In the genomic region with DNA sequence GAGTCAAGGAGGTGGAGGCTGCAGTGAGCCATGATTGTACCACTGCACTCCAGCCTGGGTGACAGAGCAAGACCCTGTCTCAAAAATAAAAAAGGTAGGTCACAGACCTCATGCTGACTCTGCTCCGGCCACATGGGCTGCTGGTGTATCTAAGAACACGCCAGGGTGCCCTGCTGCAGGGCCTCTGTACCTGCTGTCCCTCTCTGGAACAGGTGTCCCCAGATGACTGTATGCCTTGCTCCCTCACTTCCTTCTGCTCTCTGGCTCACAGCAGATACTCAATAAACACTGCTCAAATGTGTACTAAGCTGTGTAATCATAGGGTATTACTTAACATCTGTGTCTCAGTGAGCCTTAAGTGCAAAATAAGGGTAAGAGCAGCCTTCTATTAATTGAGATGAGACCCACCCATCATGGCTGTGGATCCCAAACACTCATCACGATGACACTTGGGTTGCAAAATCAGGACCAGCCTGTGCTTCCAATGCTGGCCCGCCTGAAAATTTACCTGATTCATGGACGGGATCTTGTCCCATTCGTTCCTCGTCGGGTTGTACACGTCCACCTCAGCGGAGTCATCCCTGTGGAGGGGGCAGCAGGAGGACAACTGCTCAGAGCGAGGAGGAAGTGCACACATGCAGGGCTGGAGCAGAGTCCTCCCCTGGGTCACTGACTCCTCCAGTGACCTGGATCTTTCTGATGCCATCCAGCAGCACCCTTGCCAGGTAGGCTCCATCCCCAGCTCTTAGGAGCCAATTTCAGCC, we compare ENCODE assay signal across 18 cellular contexts. TPM values are rescaled to one million over a fixed set of nuclear protein-coding genes. Genes with fewer than 3 reads are reported as not detected.
DNase-seq lines count a peak whose midpoint lies in the region; TF ChIP-seq lines count a peak whose summit lies in the region.
"Had no signal": no experiment of that assay in that cellular context is flagged by ENCODE, and none has a peak within 500 bp of the region (broad histone marks: within the 10 kb centered on the region; RNA-seq: fewer than 3 reads in every experiment).

No MANE protein-coding gene starts in this region.

- peak overlapping the region; percentile 47 for H3K27ac Mint-ChIP-seq in activated naive CD4-positive, alpha-beta T cell treated with anti-CD3 and anti-CD28 coated beads, Interleukin-2, amount 10 ng/mL, durations not matched to agents 7 days and 5 days
- H3K27ac Mint-ChIP-seq in endodermal cell (no peak overlapping the region), osteocyte (ENCODE audit: unreplicated experiment) (peak overlapping the region; percentile 38), nephron progenitor cell (no peak overlapping the region)
- H3K27ac Mint-ChIP-seq in activated naive CD8-positive, alpha-beta T cell treated with anti-CD3 and anti-CD28 coated beads for 36 hours = no peak overlapping the region
- H3K27ac Mint-ChIP-seq: HFFc6 had no signal

- POLR2A ChIA-PET in RWPE1 (lab: Yijun Ruan, JAX; ENCODE audit: low non-redundant PET) = no interaction called here

- H3K27ac ChIP-seq in RWPE1 = peak overlapping the region; percentile 61
- H3K27ac ChIP-seq in endodermal cell (ENCODE audit: low read depth, low read length) = no peak overlapping the region
- H3K27ac ChIP-seq: Peyer's patch had no signal

- no peak for TF ChIP-seq CTCF in RWPE1 (conservative IDR thresholded peaks at IDR 0.05; ENCODE audit: low read depth)
- TF ChIP-seq CTCF in endodermal cell (conservative IDR thresholded peaks at IDR 0.05) = no peak
- TF ChIP-seq CTCF in osteocyte (IDR thresholded peaks at IDR 0.05) = no peak
- TF ChIP-seq CTCF in GM13976 (IDR thresholded peaks at IDR 0.05; ENCODE audit: borderline replicate concordance, control extremely low read depth, extremely low read depth, insufficient read depth, missing control alignments) = no peak
- TF ChIP-seq CTCF in nephron progenitor cell (IDR thresholded peaks at IDR 0.05) = no peak

- peaks cover 69% of the 10 kb centered on the region for H3K36me3 ChIP-seq in endodermal cell (ENCODE audit: control insufficient read depth, insufficient read depth, low read length)

- no peaks in the 10 kb centered on the region for H3K9me3 ChIP-seq in endodermal cell (ENCODE audit: control insufficient read depth, low read length)
- H3K9me3 ChIP-seq: Peyer's patch had no signal

- no peak overlapping the region for H3K4me3 ChIP-seq in endodermal cell (ENCODE audit: low read length)
- H3K4me3 ChIP-seq: Peyer's patch had no signal

- no peak overlapping the region for H3K4me3 Mint-ChIP-seq in activated naive CD4-positive, alpha-beta T cell treated with anti-CD3 and anti-CD28 coated beads, Interleukin-2, amount 10 ng/mL, durations not matched to agents 7 days and 5 days
- H3K4me3 Mint-ChIP-seq in endodermal cell (no peak overlapping the region), osteocyte (ENCODE audit: unreplicated experiment) (no peak overlapping the region), nephron progenitor cell (no peak overlapping the region)
- no peak overlapping the region for H3K4me3 Mint-ChIP-seq in activated naive CD8-positive, alpha-beta T cell treated with anti-CD3 and anti-CD28 coated beads for 36 hours
- H3K4me3 Mint-ChIP-seq: CD4-positive, alpha-beta T cell; HFFc6 had no signal

- CTCF ChIA-PET in activated naive CD4-positive, alpha-beta T cell treated with anti-CD3 and anti-CD28 coated beads, Interleukin-2, amount 10 ng/mL, durations not matched to agents 7 days and 5 days (lab: Charles Lee) = interaction anchor here (1.5 kb wide), 1 partner anchor 52 kb away, joined by 4 read pairs; no protein-coding TSS in a partner anchor
- CTCF ChIA-PET in RWPE1 (lab: Yijun Ruan, JAX) = no interaction called here

- no peak overlapping the region for H3K9ac ChIP-seq in endodermal cell (ENCODE audit: extremely low read depth, low read length, poor library complexity, severe bottlenecking)

- no peaks in the 10 kb centered on the region for H3K27me3 Mint-ChIP-seq in activated naive CD4-positive, alpha-beta T cell treated with anti-CD3 and anti-CD28 coated beads, Interleukin-2, amount 10 ng/mL, durations not matched to agents 7 days and 5 days
- no peaks in the 10 kb centered on the region for H3K27me3 Mint-ChIP-seq in endodermal cell (ENCODE audit: insufficient read depth)
- H3K27me3 Mint-ChIP-seq in osteocyte (ENCODE audit: unreplicated experiment) = no peaks in the 10 kb centered on the region
- no peaks in the 10 kb centered on the region for H3K27me3 Mint-ChIP-seq in activated naive CD8-positive, alpha-beta T cell treated with anti-CD3 and anti-CD28 coated beads for 36 hours
- H3K27me3 Mint-ChIP-seq in nephron progenitor cell (ENCODE audit: low read depth, poor library complexity) = no peaks in the 10 kb centered on the region
- H3K27me3 Mint-ChIP-seq: CD4-positive, alpha-beta T cell had no signal

- 91 to 94% methylated on average over 11 of the region's 11 CpGs for WGBS in endodermal cell (ENCODE audit: insufficient coverage in 1 of 2, insufficient read length in 1 of 2), 2 experiments

- peaks cover 4% of the 10 kb centered on the region for H3K4me1 ChIP-seq in endodermal cell (ENCODE audit: control insufficient read depth, insufficient read depth, low read length)

- peaks cover 37% of the 10 kb centered on the region for H3K36me3 Mint-ChIP-seq in activated naive CD4-positive, alpha-beta T cell treated with anti-CD3 and anti-CD28 coated beads, Interleukin-2, amount 10 ng/mL, durations not matched to agents 7 days and 5 days
- H3K36me3 Mint-ChIP-seq in endodermal cell (ENCODE audit: low read depth) (peaks cover 38% of the 10 kb centered on the region), osteocyte (ENCODE audit: unreplicated experiment) (peaks cover 28% of the 10 kb centered on the region), nephron progenitor cell (ENCODE audit: low read depth) (peaks cover 29% of the 10 kb centered on the region)
- H3K36me3 Mint-ChIP-seq in activated naive CD8-positive, alpha-beta T cell treated with anti-CD3 and anti-CD28 coated beads for 36 hours = peaks cover 28% of the 10 kb centered on the region

- in situ Hi-C loops in GM13976 (cut with MboI; ENCODE audit: low sequenced_read_pairs, unreplicated experiment) = no loop called here

- H3K27me3 ChIP-seq in endodermal cell (ENCODE audit: control insufficient read depth, insufficient read depth, low read length, poor library complexity, severe bottlenecking) = no peaks in the 10 kb centered on the region
- H3K27me3 ChIP-seq: Peyer's patch had no signal

- no peaks in the 10 kb centered on the region for H3K9me3 Mint-ChIP-seq in activated naive CD4-positive, alpha-beta T cell treated with anti-CD3 and anti-CD28 coated beads, Interleukin-2, amount 10 ng/mL, durations not matched to agents 7 days and 5 days
- H3K9me3 Mint-ChIP-seq in endodermal cell = no peaks in the 10 kb centered on the region
- no peaks in the 10 kb centered on the region for H3K9me3 Mint-ChIP-seq in osteocyte (ENCODE audit: unreplicated experiment)
- H3K9me3 Mint-ChIP-seq in activated naive CD8-positive, alpha-beta T cell treated with anti-CD3 and anti-CD28 coated beads for 36 hours = no peaks in the 10 kb centered on the region
- no peaks in the 10 kb centered on the region for H3K9me3 Mint-ChIP-seq in nephron progenitor cell
- H3K9me3 Mint-ChIP-seq: CD4-positive, alpha-beta T cell; HFFc6 had no signal

- DNase-seq in activated naive CD4-positive, alpha-beta T cell treated with anti-CD3 and anti-CD28 coated beads, Interleukin-2, amount 10 ng/mL, durations not matched to agents 7 days and 5 days = no peak
- DNase-seq in activated naive CD4-positive, alpha-beta T cell treated with Interleukin-2 at 50 U/mL for 16 hours = no peak
- DNase-seq in RWPE1 (ENCODE audit: low spot score) (no peak), endodermal cell (peak; percentile 25), osteocyte (ENCODE audit: extremely low spot score, unreplicated experiment) (no peak), GM13976 (ENCODE audit: low spot score) (no peak), nephron progenitor cell (no peak)
- DNase-seq in activated naive CD8-positive, alpha-beta T cell treated with anti-CD3 and anti-CD28 coated beads for 36 hours = no peak
- DNase-seq: AML-193; CD4-positive, alpha-beta T cell; GF-D8; GOT3; HFFc6; NCI-H187 treated with DMSO at 0.1 percent for 48 hours; NCI-H82; Peyer's patch; SHP77 had no signal

- H3K4me1 Mint-ChIP-seq in activated naive CD4-positive, alpha-beta T cell treated with anti-CD3 and anti-CD28 coated beads, Interleukin-2, amount 10 ng/mL, durations not matched to agents 7 days and 5 days = peaks cover 60% of the 10 kb centered on the region
- H3K4me1 Mint-ChIP-seq in endodermal cell = peaks cover 2% of the 10 kb centered on the region
- peaks cover 14% of the 10 kb centered on the region for H3K4me1 Mint-ChIP-seq in osteocyte (ENCODE audit: unreplicated experiment)
- peaks cover 43% of the 10 kb centered on the region for H3K4me1 Mint-ChIP-seq in activated naive CD8-positive, alpha-beta T cell treated with anti-CD3 and anti-CD28 coated beads for 36 hours
- peaks cover 39% of the 10 kb centered on the region for H3K4me1 Mint-ChIP-seq in nephron progenitor cell

RNA-seq across cellular contexts. Expression of gene KLHL21, which starts 7.5 kb away (rescaled TPM):
- total RNA-seq in endodermal cell (10 to 100 TPM; 10.9 to 13.2 TPM), osteocyte (27.3 and 27.5 TPM in 2 replicates)
- 8.8 TPM for polyA plus RNA-seq in endodermal cell (2013, experiment 1 of 2)
- 7.9 TPM for polyA plus RNA-seq in endodermal cell (2013, experiment 2 of 2)
- 10 to 100 TPM; 31.2 TPM for total RNA-seq in activated naive CD8-positive, alpha-beta T cell treated with anti-CD3 and anti-CD28 coated beads for 36 hours

RNA-seq across cellular contexts. Expression of gene ZBTB48, which starts 15.4 kb away (rescaled TPM):
- total RNA-seq in endodermal cell (10 to 100 TPM; 28.2 to 31.0 TPM), osteocyte (28.8 and 29.1 TPM in 2 replicates)
- polyA plus RNA-seq in endodermal cell (2013, experiment 1 of 2) = 22.8 TPM
- 22.7 TPM for polyA plus RNA-seq in endodermal cell (2013, experiment 2 of 2)
- total RNA-seq in activated naive CD8-positive, alpha-beta T cell treated with anti-CD3 and anti-CD28 coated beads for 36 hours = 10 to 100 TPM; 22.1 to 26.4 TPM

RNA-seq across cellular contexts. Expression of gene PHF13, which starts 18.4 kb away (rescaled TPM):
- total RNA-seq in endodermal cell = 10 to 100 TPM; 36.9 to 47.8 TPM
- polyA plus RNA-seq in endodermal cell (2013, experiment 1 of 2) = 27.3 TPM
- polyA plus RNA-seq in endodermal cell (2013, experiment 2 of 2) = 25.9 TPM
- 24.0 and 28.9 TPM in 2 replicates for total RNA-seq in osteocyte
- 10 to 100 TPM; 10.9 to 11.7 TPM for total RNA-seq in activated naive CD8-positive, alpha-beta T cell treated with anti-CD3 and anti-CD28 coated beads for 36 hours

RNA-seq across cellular contexts. Expression of gene THAP3, which starts 29.5 kb away (rescaled TPM):
- total RNA-seq in endodermal cell (10 to 100 TPM; 13.0 to 22.4 TPM), osteocyte (16.5 and 18.7 TPM in 2 replicates)
- 26.7 TPM for polyA plus RNA-seq in endodermal cell (2013, experiment 1 of 2)
- polyA plus RNA-seq in endodermal cell (2013, experiment 2 of 2) = 23.5 TPM
- 10 to 100 TPM; 16.2 to 16.4 TPM for total RNA-seq in activated naive CD8-positive, alpha-beta T cell treated with anti-CD3 and anti-CD28 coated beads for 36 hours

RNA-seq across cellular contexts. Expression of gene TAS1R1, which starts 40.1 kb away (rescaled TPM):
- total RNA-seq in endodermal cell = under 1 TPM; 0.31 to 0.51 TPM
- polyA plus RNA-seq in endodermal cell (2013, experiment 1 of 2) = not detected
- not detected for polyA plus RNA-seq in endodermal cell (2013, experiment 2 of 2)
- not detected in 2 replicates for total RNA-seq in osteocyte
- total RNA-seq in activated naive CD8-positive, alpha-beta T cell treated with anti-CD3 and anti-CD28 coated beads for 36 hours = not detected
- total RNA-seq: CD4-positive, alpha-beta T cell; HFFc6; NCI-H460; Peyer's patch had no signal

Comparison
In these comparisons a context has a peak if more than half of its experiments do, and no peak if none do; other contexts are left out.
1. H3K27ac Mint-ChIP-seq: peak in activated naive CD4-positive, alpha-beta T cell treated with anti-CD3 and anti-CD28 coated beads, Interleukin-2, amount 10 ng/mL, durations not matched to agents 7 days and 5 days (single experiment) and osteocyte (single experiment); none in endodermal cell (single experiment), activated naive CD8-positive, alpha-beta T cell treated with anti-CD3 and anti-CD28 coated beads for 36 hours (single experiment) and nephron progenitor cell (single experiment).